Comparison of ENCODE assay signal across 20 cellular contexts in the genomic region with DNA sequence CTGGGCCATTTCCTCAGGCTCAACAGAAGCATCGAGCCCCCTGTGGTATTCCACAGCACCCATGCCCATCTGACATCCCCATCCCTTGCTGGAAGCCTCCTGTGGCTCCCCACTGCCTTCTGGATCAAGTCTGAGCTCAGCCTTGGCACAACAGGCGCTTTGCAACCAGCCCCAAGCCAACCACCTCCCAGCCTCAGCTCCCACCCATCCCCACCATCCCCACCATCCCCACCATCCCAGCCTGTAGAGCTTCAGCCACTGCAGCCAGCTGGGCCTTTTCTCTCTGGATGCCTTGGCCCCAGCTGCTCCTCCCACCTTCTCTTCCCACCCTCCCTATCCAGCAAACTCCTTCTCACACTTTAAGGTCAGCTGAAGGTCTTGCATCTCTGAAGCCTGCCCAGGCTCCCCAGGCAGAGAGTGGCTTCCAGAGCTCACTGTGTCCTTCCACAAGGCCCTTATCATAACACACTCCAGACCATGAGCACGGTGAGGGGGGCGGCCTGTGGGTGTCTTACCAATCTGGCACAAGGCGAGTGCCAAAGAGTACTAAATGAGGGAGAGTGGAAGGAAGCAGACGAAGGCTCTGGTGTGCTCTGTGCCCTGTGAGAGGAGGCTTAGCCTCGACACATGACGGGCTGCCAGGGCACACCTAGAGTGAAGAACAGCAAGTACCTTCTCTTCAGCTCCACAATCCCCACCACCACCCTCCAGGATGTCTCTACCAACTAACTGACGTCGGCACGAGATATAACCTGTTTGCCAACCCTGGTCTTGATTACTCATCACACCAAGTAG. TPM values are rescaled to one million over a fixed set of nuclear protein-coding genes. Genes with fewer than 3 reads are reported as not detected.
DNase-seq lines count a peak whose midpoint lies in the region; ATAC-seq and TF ChIP-seq lines count a peak whose summit lies in the region.
"Had no signal": no experiment of that assay in that cellular context is flagged by ENCODE, and none has a peak within 500 bp of the region (broad histone marks: within the 10 kb centered on the region; RNA-seq: fewer than 3 reads in every experiment).

No MANE protein-coding gene starts in this region.

- H3K4me3 Mint-ChIP-seq in progenitor cell of endocrine pancreas (ENCODE audit: low read depth): no peak overlapping the region
- no peak overlapping the region for H3K4me3 Mint-ChIP-seq in activated CD4-positive, alpha-beta memory T cell treated with anti-CD3 and anti-CD28 coated beads, Interleukin-2, amount 10 ng/mL, durations not matched to agents 7 days and 5 days
- no peak overlapping the region for H3K4me3 Mint-ChIP-seq in stimulated activated memory B cell treated with anti-CD40 and anti-IgM and Interleukin-4, amounts not matched to agents 10 μg/mL and 1 μg/mL and 100 μg/mL, for 72 hours
- H3K4me3 Mint-ChIP-seq: activated B cell treated with CpG ODN at 0.5 μM for 24 hours; activated naive CD8-positive, alpha-beta T cell treated with anti-CD3 and anti-CD28 coated beads, Interleukin-2, amount 10 ng/mL, durations not matched to agents 7 days and 5 days; activated T-helper 17 cell treated with anti-CD3 and anti-CD28 coated beads, Interleukin-2, amount 50 U/mL, for 72 hours; neural crest cell had no signal

- no peaks in the 10 kb centered on the region for H3K9me3 Mint-ChIP-seq in progenitor cell of endocrine pancreas (ENCODE audit: low read depth)
- no peaks in the 10 kb centered on the region for H3K9me3 Mint-ChIP-seq in activated CD4-positive, alpha-beta memory T cell treated with anti-CD3 and anti-CD28 coated beads, Interleukin-2, amount 10 ng/mL, durations not matched to agents 7 days and 5 days
- no peaks in the 10 kb centered on the region for H3K9me3 Mint-ChIP-seq in stimulated activated memory B cell treated with anti-CD40 and anti-IgM and Interleukin-4, amounts not matched to agents 10 μg/mL and 1 μg/mL and 100 μg/mL, for 72 hours
- H3K9me3 Mint-ChIP-seq: activated B cell treated with CpG ODN at 0.5 μM for 24 hours; activated naive CD8-positive, alpha-beta T cell treated with anti-CD3 and anti-CD28 coated beads, Interleukin-2, amount 10 ng/mL, durations not matched to agents 7 days and 5 days; activated T-helper 17 cell treated with anti-CD3 and anti-CD28 coated beads, Interleukin-2, amount 50 U/mL, for 72 hours; neural crest cell had no signal

- TF ChIP-seq POLR2A in body of pancreas (IDR thresholded peaks at IDR 0.05): no peak

- peaks cover 3% of the 10 kb centered on the region for H3K36me3 Mint-ChIP-seq in progenitor cell of endocrine pancreas (ENCODE audit: insufficient read depth)
- H3K36me3 Mint-ChIP-seq in activated CD4-positive, alpha-beta memory T cell treated with anti-CD3 and anti-CD28 coated beads, Interleukin-2, amount 10 ng/mL, durations not matched to agents 7 days and 5 days (ENCODE audit: low read depth): peaks cover 24% of the 10 kb centered on the region
- peaks cover 48% of the 10 kb centered on the region for H3K36me3 Mint-ChIP-seq in stimulated activated memory B cell treated with anti-CD40 and anti-IgM and Interleukin-4, amounts not matched to agents 10 μg/mL and 1 μg/mL and 100 μg/mL, for 72 hours

- no peaks in the 10 kb centered on the region for H3K9me3 ChIP-seq in body of pancreas

- H3K4me1 Mint-ChIP-seq in progenitor cell of endocrine pancreas (ENCODE audit: low read depth): no peaks in the 10 kb centered on the region
- H3K4me1 Mint-ChIP-seq in activated CD4-positive, alpha-beta memory T cell treated with anti-CD3 and anti-CD28 coated beads, Interleukin-2, amount 10 ng/mL, durations not matched to agents 7 days and 5 days: peaks cover 4% of the 10 kb centered on the region
- peaks cover 4% of the 10 kb centered on the region for H3K4me1 Mint-ChIP-seq in stimulated activated memory B cell treated with anti-CD40 and anti-IgM and Interleukin-4, amounts not matched to agents 10 μg/mL and 1 μg/mL and 100 μg/mL, for 72 hours
- H3K4me1 Mint-ChIP-seq: activated B cell treated with CpG ODN at 0.5 μM for 24 hours; activated T-helper 17 cell treated with anti-CD3 and anti-CD28 coated beads, Interleukin-2, amount 50 U/mL, for 72 hours; neural crest cell had no signal

- H3K27me3 Mint-ChIP-seq in progenitor cell of endocrine pancreas: no peaks in the 10 kb centered on the region
- H3K27me3 Mint-ChIP-seq in activated CD4-positive, alpha-beta memory T cell treated with anti-CD3 and anti-CD28 coated beads, Interleukin-2, amount 10 ng/mL, durations not matched to agents 7 days and 5 days: no peaks in the 10 kb centered on the region
- H3K27me3 Mint-ChIP-seq in stimulated activated memory B cell treated with anti-CD40 and anti-IgM and Interleukin-4, amounts not matched to agents 10 μg/mL and 1 μg/mL and 100 μg/mL, for 72 hours: no peaks in the 10 kb centered on the region
- H3K27me3 Mint-ChIP-seq: activated B cell treated with CpG ODN at 0.5 μM for 24 hours; activated naive CD8-positive, alpha-beta T cell treated with anti-CD3 and anti-CD28 coated beads, Interleukin-2, amount 10 ng/mL, durations not matched to agents 7 days and 5 days; activated T-helper 17 cell treated with anti-CD3 and anti-CD28 coated beads, Interleukin-2, amount 50 U/mL, for 72 hours had no signal

- H3K27ac Mint-ChIP-seq in progenitor cell of endocrine pancreas: peak overlapping the region; percentile 11
- no peak overlapping the region for H3K27ac Mint-ChIP-seq in activated CD4-positive, alpha-beta memory T cell treated with anti-CD3 and anti-CD28 coated beads, Interleukin-2, amount 10 ng/mL, durations not matched to agents 7 days and 5 days
- H3K27ac Mint-ChIP-seq in stimulated activated memory B cell treated with anti-CD40 and anti-IgM and Interleukin-4, amounts not matched to agents 10 μg/mL and 1 μg/mL and 100 μg/mL, for 72 hours: no peak overlapping the region
- H3K27ac Mint-ChIP-seq: activated B cell treated with CpG ODN at 0.5 μM for 24 hours; activated naive CD8-positive, alpha-beta T cell treated with anti-CD3 and anti-CD28 coated beads, Interleukin-2, amount 10 ng/mL, durations not matched to agents 7 days and 5 days had no signal

- H3K36me3 ChIP-seq in body of pancreas (replicated peaks in 1 of 2; ENCODE audit: insufficient read depth in 1 of 2, low read depth in 2 of 2): no peaks in the 10 kb centered on the region

- intact Hi-C loops in body of pancreas (cut with DNase I) (no loop called here), left ventricle myocardium superior (cut with micrococcal nuclease) (no loop called here)

- H3K27ac ChIP-seq in body of pancreas: no peak overlapping the region
- H3K27ac ChIP-seq: brain microvascular endothelial cell, foreskin keratinocyte had no signal

- ATAC-seq in body of pancreas: peak; percentile 11
- ATAC-seq in left ventricle myocardium superior: peak; percentile 92
- no peak for ATAC-seq in stimulated activated memory B cell treated with anti-CD40 and anti-IgM and Interleukin-4, amounts not matched to agents 10 μg/mL and 1 μg/mL and 100 μg/mL, for 72 hours
- ATAC-seq: activated T-helper 17 cell treated with anti-CD3 and anti-CD28 coated beads, Interleukin-2, amount 50 U/mL, for 72 hours; foreskin keratinocyte; HepG2 had no signal

- POLR2A ChIA-PET in activated CD4-positive, alpha-beta memory T cell treated with anti-CD3 and anti-CD28 coated beads, Interleukin-2, amount 10 ng/mL, durations not matched to agents 7 days and 5 days (lab: Charles Lee): interaction anchor here (0.6 kb wide), 1 partner anchor 13 kb away, joined by 3 read pairs; no protein-coding TSS in a partner anchor

- H3K4me1 ChIP-seq in body of pancreas: peaks cover 5% of the 10 kb centered on the region
- H3K4me1 ChIP-seq: foreskin keratinocyte had no signal

- TF ChIP-seq CTCF in body of pancreas (IDR thresholded peaks at IDR 0.05) (no peak), progenitor cell of endocrine pancreas (IDR thresholded peaks at IDR 0.05; ENCODE audit: unreplicated experiment) (no peak)

- no peaks in the 10 kb centered on the region for H3K27me3 ChIP-seq in body of pancreas
- H3K27me3 ChIP-seq: brain microvascular endothelial cell, foreskin keratinocyte had no signal

- DNase-seq in EH (ENCODE audit: low read depth): peak; percentile 29
- no peak for DNase-seq in body of pancreas
- peak; percentile 84 for DNase-seq in left ventricle myocardium superior
- no peak for DNase-seq in progenitor cell of endocrine pancreas (ENCODE audit: low spot score, unreplicated experiment)
- DNase-seq in activated CD4-positive, alpha-beta memory T cell treated with anti-CD3 and anti-CD28 coated beads, Interleukin-2, amount 10 ng/mL, durations not matched to agents 7 days and 5 days: no peak
- no peak for DNase-seq in activated effector memory CD4-positive, alpha-beta T cell treated with Interleukin-2 at 50 U/mL for 16 hours
- DNase-seq: activated B cell treated with CpG ODN at 0.5 μM for 24 hours; activated naive CD8-positive, alpha-beta T cell treated with anti-CD3 and anti-CD28 coated beads, Interleukin-2, amount 10 ng/mL, durations not matched to agents 7 days and 5 days; brain microvascular endothelial cell; dermis blood vessel endothelial cell; foreskin keratinocyte; NCI-H1417 treated with DMSO at 0.1 percent for 48 hours; NCI-H2171; NCI-H524 treated with DMSO at 0.1 percent for 48 hours; stimulated activated CD4-positive, alpha-beta T cell treated with anti-CD3 and anti-CD28 coated beads, Interleukin-12 subunit alpha, Interleukin-12 subunit beta, amount 100 ng/mL, for 4 hours; T-helper 9 cell had no signal

- CTCF ChIA-PET in activated CD4-positive, alpha-beta memory T cell treated with anti-CD3 and anti-CD28 coated beads, Interleukin-2, amount 10 ng/mL, durations not matched to agents 7 days and 5 days (lab: Charles Lee): no interaction called here

- 76 to 81% methylated on average over 11 of the region's 11 CpGs for WGBS in body of pancreas, 2 donors

- H3K4me3 ChIP-seq in body of pancreas: no peak overlapping the region

RNA-seq across cellular contexts. Expression of a gene that starts 6.5 kb away (rescaled TPM):
- total RNA-seq in body of pancreas (10 to 100 TPM; 20.1 to 44.1 TPM), left ventricle myocardium superior (222 TPM), progenitor cell of endocrine pancreas (88.0 and 96.8 TPM in 2 replicates)
- total RNA-seq in activated CD4-positive, alpha-beta memory T cell treated with anti-CD3 and anti-CD28 coated beads, Interleukin-2, amount 10 ng/mL, durations not matched to agents 7 days and 5 days: 100 to 1,000 TPM; 142 to 147 TPM

RNA-seq across cellular contexts. Expression of a gene that starts 6.7 kb away (rescaled TPM):
- total RNA-seq in body of pancreas: 10 to 100 TPM; 19.2 to 32.0 TPM
- total RNA-seq in left ventricle myocardium superior: 19.0 TPM
- 21.9 and 26.4 TPM in 2 replicates for total RNA-seq in progenitor cell of endocrine pancreas
- total RNA-seq in activated CD4-positive, alpha-beta memory T cell treated with anti-CD3 and anti-CD28 coated beads, Interleukin-2, amount 10 ng/mL, durations not matched to agents 7 days and 5 days: 10 to 100 TPM; 24.2 to 24.7 TPM

RNA-seq across cellular contexts. Expression of a gene that starts 21.3 kb away (rescaled TPM):
- 10 to 100 TPM; 39.6 to 57.3 TPM for total RNA-seq in body of pancreas
- total RNA-seq in left ventricle myocardium superior: 223 TPM
- 27.9 and 29.1 TPM in 2 replicates for total RNA-seq in progenitor cell of endocrine pancreas
- total RNA-seq in activated CD4-positive, alpha-beta memory T cell treated with anti-CD3 and anti-CD28 coated beads, Interleukin-2, amount 10 ng/mL, durations not matched to agents 7 days and 5 days: 10 to 100 TPM; 56.2 to 57.2 TPM

RNA-seq across cellular contexts. Expression of a gene that starts 29.8 kb away (rescaled TPM):
- 1 to 10 TPM; 2.9 to 3.3 TPM for total RNA-seq in body of pancreas
- total RNA-seq in left ventricle myocardium superior: 4.4 TPM
- total RNA-seq in progenitor cell of endocrine pancreas: 24.5 and 29.5 TPM in 2 replicates
- total RNA-seq in activated CD4-positive, alpha-beta memory T cell treated with anti-CD3 and anti-CD28 coated beads, Interleukin-2, amount 10 ng/mL, durations not matched to agents 7 days and 5 days: 1 to 10 TPM; 6.5 TPM

RNA-seq across cellular contexts. Expression of a gene that starts 33.5 kb away (rescaled TPM):
- 100 to 1,000 TPM in 1 of 2 donors, 10 to 100 TPM in 1; 56.0 to 110 TPM for total RNA-seq in body of pancreas
- 82.2 TPM for total RNA-seq in left ventricle myocardium superior
- 109 and 111 TPM in 2 replicates for total RNA-seq in progenitor cell of endocrine pancreas
- total RNA-seq in activated CD4-positive, alpha-beta memory T cell treated with anti-CD3 and anti-CD28 coated beads, Interleukin-2, amount 10 ng/mL, durations not matched to agents 7 days and 5 days: 10 to 100 TPM; 50.5 to 54.5 TPM

Comparison
In these comparisons a context has a peak if more than half of its experiments do, and no peak if none do; other contexts are left out.
1. DNase-seq: peak in EH (single experiment) and left ventricle myocardium superior (single experiment); none in body of pancreas (0 of 4), progenitor cell of endocrine pancreas (single experiment), activated CD4-positive, alpha-beta memory T cell treated with anti-CD3 and anti-CD28 coated beads, Interleukin-2, amount 10 ng/mL, durations not matched to agents 7 days and 5 days (single experiment) and activated effector memory CD4-positive, alpha-beta T cell treated with Interleukin-2 at 50 U/mL for 16 hours (single experiment).